ENCODE assay signal across 13 cellular contexts in genomic region chr2:224666951-224667553, GRCh38. TPM values are rescaled to one million over a fixed set of nuclear protein-coding genes. Genes with fewer than 3 reads are reported as not detected.
DNase-seq lines count a peak whose midpoint lies in the region; ATAC-seq and TF ChIP-seq lines count a peak whose summit lies in the region.
"Had no signal": no experiment of that assay in that cellular context is flagged by ENCODE, and none has a peak within 500 bp of the region (broad histone marks: within the 10 kb centered on the region; RNA-seq: fewer than 3 reads in every experiment).

No MANE protein-coding gene starts in this region.

- peaks cover 2% of the 10 kb centered on the region for H3K4me1 Mint-ChIP-seq in activated T-helper 2 cell treated with anti-CD3 and anti-CD28 coated beads, Interferon-gamma antibody, Interleukin-2, Interleukin-4, amounts not matched to agents 10 μg/mL and 5 μg/mL and 100 μg/mL, durations not matched to agents 14 hours and 24 hours and 36 hours (ENCODE audit: low read depth)

- no peak overlapping the region for H2BK120ac ChIP-seq in mesendoderm (ENCODE audit: low read depth, low read length)

- no peaks in the 10 kb centered on the region for H3K36me3 Mint-ChIP-seq in activated T-helper 2 cell treated with anti-CD3 and anti-CD28 coated beads, Interferon-gamma antibody, Interleukin-2, Interleukin-4, amounts not matched to agents 10 μg/mL and 5 μg/mL and 100 μg/mL, durations not matched to agents 14 hours and 24 hours and 36 hours (ENCODE audit: low read depth)

- no peaks in the 10 kb centered on the region for H3K79me1 ChIP-seq in mesendoderm (ENCODE audit: low read length)

- DNase-seq in mesendoderm: peak; percentile 28
- DNase-seq in stimulated activated CD4-positive, alpha-beta T cell treated with anti-CD3 and anti-CD28 coated beads, Interleukin-2, amount 100 ng/mL, for 48 hours: no peak
- DNase-seq in A673 (ENCODE audit: low spot score): no peak
- DNase-seq in activated T-helper 2 cell treated with anti-CD3 and anti-CD28 coated beads, Interferon-gamma antibody, Interleukin-2, Interleukin-4, amounts not matched to agents 10 μg/mL and 5 μg/mL and 100 μg/mL, durations not matched to agents 14 hours and 24 hours and 36 hours (ENCODE audit: low spot score): no peak
- DNase-seq: activated CD4-positive, alpha-beta memory T cell treated with anti-CD3 and anti-CD28 coated beads for 36 hours; anterior cingulate cortex; NCI-H2107; SHP77 treated with DMSO at 0.1 percent for 48 hours; testis had no signal

- no peak overlapping the region for H3K4me2 ChIP-seq in mesendoderm (ENCODE audit: low read length)

- no peak overlapping the region for H3K4me3 Mint-ChIP-seq in activated T-helper 2 cell treated with anti-CD3 and anti-CD28 coated beads, Interferon-gamma antibody, Interleukin-2, Interleukin-4, amounts not matched to agents 10 μg/mL and 5 μg/mL and 100 μg/mL, durations not matched to agents 14 hours and 24 hours and 36 hours (ENCODE audit: low read depth)
- H3K4me3 Mint-ChIP-seq: activated CD4-positive, alpha-beta memory T cell treated with anti-CD3 and anti-CD28 coated beads for 36 hours had no signal

- H4K5ac ChIP-seq in mesendoderm (ENCODE audit: low read length): no peak overlapping the region

- H3K56ac ChIP-seq in mesendoderm (ENCODE audit: low read length): no peak overlapping the region

- H3K9ac ChIP-seq in mesendoderm (ENCODE audit: low read length): no peak overlapping the region

- H3K4me1 ChIP-seq in mesendoderm (ENCODE audit: control insufficient read depth, low read depth, low read length) (peaks cover 2% of the 10 kb centered on the region), A673 (ENCODE audit: insufficient read depth, low read length, poor library complexity, severe bottlenecking) (no peaks in the 10 kb centered on the region)
- H3K4me1 ChIP-seq: testis had no signal

- intact Hi-C loops in A673 (cut with micrococcal nuclease; ENCODE audit: unreplicated experiment): no loop called here
- intact Hi-C loops in activated T-helper 2 cell treated with anti-CD3 and anti-CD28 coated beads, Interferon-gamma antibody, Interleukin-2, Interleukin-4, amounts not matched to agents 10 μg/mL and 5 μg/mL and 100 μg/mL, durations not matched to agents 14 hours and 24 hours and 36 hours (cut with micrococcal nuclease): no loop called here

- H3K9me3 Mint-ChIP-seq in activated T-helper 2 cell treated with anti-CD3 and anti-CD28 coated beads, Interferon-gamma antibody, Interleukin-2, Interleukin-4, amounts not matched to agents 10 μg/mL and 5 μg/mL and 100 μg/mL, durations not matched to agents 14 hours and 24 hours and 36 hours: peaks cover 10% of the 10 kb centered on the region

- no TSS peak for BruUV-seq in A673 (replicated peaks; lab: Mats Ljungman, UMichigan)

- no CpG with 5 or more reads among the region's 2 CpGs for WGBS in mesendoderm (ENCODE audit: extremely low coverage, insufficient coverage, low lambda C conversion rate)

- H3K4me3 ChIP-seq in mesendoderm (ENCODE audit: low read length) (no peak overlapping the region), A673 (ENCODE audit: low read depth, low read length, poor library complexity, severe bottlenecking) (no peak overlapping the region)
- H3K4me3 ChIP-seq: testis had no signal

- H3K27me3 Mint-ChIP-seq in activated T-helper 2 cell treated with anti-CD3 and anti-CD28 coated beads, Interferon-gamma antibody, Interleukin-2, Interleukin-4, amounts not matched to agents 10 μg/mL and 5 μg/mL and 100 μg/mL, durations not matched to agents 14 hours and 24 hours and 36 hours (ENCODE audit: low read depth): peaks cover 3% of the 10 kb centered on the region

- no peaks in the 10 kb centered on the region for H3K79me2 ChIP-seq in mesendoderm (ENCODE audit: control insufficient read depth, insufficient read depth, low read length)

- no peak overlapping the region for H3K27ac ChIP-seq in mesendoderm (ENCODE audit: low read depth, low read length)
- H3K27ac ChIP-seq in A673 (ENCODE audit: low read depth, low read length, poor library complexity, severe bottlenecking): no peak overlapping the region
- H3K27ac ChIP-seq: testis had no signal

- no peak overlapping the region for H3K18ac ChIP-seq in mesendoderm (ENCODE audit: low read length)

- H4K8ac ChIP-seq in mesendoderm (ENCODE audit: low read depth, low read length): no peak overlapping the region

- no peaks in the 10 kb centered on the region for H3K36me3 ChIP-seq in mesendoderm (ENCODE audit: control insufficient read depth, insufficient read depth, low read length)
- no peaks in the 10 kb centered on the region for H3K36me3 ChIP-seq in A673 (ENCODE audit: insufficient read depth, low read length, poor library complexity, severe bottlenecking)

- no peak for TF ChIP-seq CTCF in A673 (conservative IDR thresholded peaks at IDR 0.05; ENCODE audit: low read depth, low read length)

- POLR2A ChIA-PET in A673 (lab: Charles Lee; ENCODE audit: low non-redundant PET): no interaction called here

- H3K4ac ChIP-seq in mesendoderm (ENCODE audit: low read depth, low read length): no peak overlapping the region

- H3K23ac ChIP-seq in mesendoderm (ENCODE audit: low read length): no peak overlapping the region

- H2BK5ac ChIP-seq in mesendoderm (ENCODE audit: low read length): no peak overlapping the region

- CTCF ChIA-PET in A673 (lab: Charles Lee): no interaction called here

- no peak overlapping the region for H2BK15ac ChIP-seq in mesendoderm (replicated peaks; ENCODE audit: low read depth)

- H3K9me3 ChIP-seq in A673 (ENCODE audit: low read depth, low read length, poor library complexity, severe bottlenecking): no peaks in the 10 kb centered on the region
- H3K9me3 ChIP-seq: testis had no signal

- peak; percentile 95 for ATAC-seq in GM19023 (IDR thresholded peaks at IDR 0.05; ENCODE audit: unreplicated experiment)
- peak; percentile 98 for ATAC-seq in GM21723 (IDR thresholded peaks at IDR 0.05; ENCODE audit: unreplicated experiment)
- peak; percentile 99 for ATAC-seq in HG03175 (IDR thresholded peaks at IDR 0.05; ENCODE audit: unreplicated experiment)

- H3K27me3 ChIP-seq in mesendoderm (ENCODE audit: insufficient read depth, low read length, poor library complexity) (no peaks in the 10 kb centered on the region), A673 (replicated peaks; ENCODE audit: insufficient read depth, low read depth, low read length, poor library complexity) (no peaks in the 10 kb centered on the region)
- H3K27me3 ChIP-seq: testis had no signal

- H3K27ac Mint-ChIP-seq in activated T-helper 2 cell treated with anti-CD3 and anti-CD28 coated beads, Interferon-gamma antibody, Interleukin-2, Interleukin-4, amounts not matched to agents 10 μg/mL and 5 μg/mL and 100 μg/mL, durations not matched to agents 14 hours and 24 hours and 36 hours: no peak overlapping the region
- H3K27ac Mint-ChIP-seq: activated CD4-positive, alpha-beta memory T cell treated with anti-CD3 and anti-CD28 coated beads for 36 hours had no signal

- no peak overlapping the region for H2AK5ac ChIP-seq in mesendoderm (ENCODE audit: low read length)

RNA-seq across cellular contexts. Expression of gene CCDC195, which starts 49.1 kb away (rescaled TPM):
- not detected for polyA plus RNA-seq in mesendoderm (2013, experiment 1 of 2)
- polyA plus RNA-seq in mesendoderm (2013, experiment 2 of 2): not detected
- not detected in 2 replicates for total RNA-seq in A673 (2021)
- total RNA-seq in activated T-helper 2 cell treated with anti-CD3 and anti-CD28 coated beads, Interferon-gamma antibody, Interleukin-2, Interleukin-4, amounts not matched to agents 10 μg/mL and 5 μg/mL and 100 μg/mL, durations not matched to agents 14 hours and 24 hours and 36 hours: not detected in 2 replicates
- total RNA-seq: activated CD4-positive, alpha-beta memory T cell treated with anti-CD3 and anti-CD28 coated beads for 36 hours; epithelial cell of proximal tubule; testis had no signal
